ENCODE assay signal across 16 cellular contexts in the genomic region with DNA sequence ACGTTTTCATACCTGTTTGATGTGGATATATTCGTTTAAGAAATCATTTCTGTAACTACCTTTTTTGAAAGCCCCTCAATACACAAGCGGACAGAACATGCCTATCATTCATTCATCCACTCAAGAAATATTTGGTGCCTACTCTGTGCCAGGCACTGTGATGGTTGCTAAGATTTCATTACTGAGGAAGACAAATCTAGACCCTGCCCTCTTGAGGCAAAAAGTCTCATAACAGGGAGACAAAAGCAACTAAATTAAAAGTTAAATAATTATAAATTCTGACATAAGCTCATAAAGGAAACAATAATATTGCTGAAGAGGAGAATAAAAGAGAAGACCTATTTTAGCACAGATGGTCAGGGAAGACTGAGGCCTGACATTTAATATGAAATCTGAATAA.
A peak's percentile ranks its signal among the peaks of the same experiment; 100 is the strongest.
DNase-seq lines count a peak whose midpoint lies in the region; ATAC-seq and TF ChIP-seq lines count a peak whose summit lies in the region.
"Had no signal": no experiment of that assay in that cellular context is flagged by ENCODE, and none has a peak within 500 bp of the region (broad histone marks: within the 10 kb centered on the region; RNA-seq: fewer than 3 reads in every experiment).

No MANE protein-coding gene starts in this region.

- H3F3A ChIP-seq in GM23248 (ENCODE audit: insufficient read depth) = no peaks in the 10 kb centered on the region

- H3K4me2 ChIP-seq in GM23248 (ENCODE audit: unreplicated experiment) = no peak overlapping the region

- CTCF ChIA-PET in CD4-positive, alpha-beta memory T cell (lab: Charles Lee; ENCODE audit: partially characterized antibody) = no interaction called here

- H3K27me3 ChIP-seq in GM23248 (replicated peaks; ENCODE audit: insufficient read depth) = no peaks in the 10 kb centered on the region
- H3K27me3 ChIP-seq in RWPE2 (ENCODE audit: insufficient read depth, poor library complexity, severe bottlenecking) = no peaks in the 10 kb centered on the region
- no peaks in the 10 kb centered on the region for H3K27me3 ChIP-seq in foreskin keratinocyte
- no peaks in the 10 kb centered on the region for H3K27me3 ChIP-seq in CD4-positive, alpha-beta memory T cell (ENCODE audit: insufficient read depth, low read length)
- H3K27me3 ChIP-seq: BLaER1 treated with 17β-estradiol and CSF1 and Interleukin-3, amounts not matched to agents 10 nM and 100 nM; esophagus squamous epithelium; right atrium auricular region had no signal

- DNase-seq in ACHN (peak; percentile 18), GM23248 (peak; percentile 36), RWPE2 (ENCODE audit: low spot score) (no peak), foreskin keratinocyte (no peak), NCI-H1930 (lab: John Stamatoyannopoulos, UW) (no peak)
- DNase-seq in CD4-positive, alpha-beta memory T cell = no peak
- DNase-seq: activated CD4-positive, alpha-beta T cell treated with anti-CD3 and anti-CD28 coated beads, Interleukin-2, amount 50 U/mL, for 1 hour; activated naive CD8-positive, alpha-beta T cell treated with anti-CD3 and anti-CD28 coated beads, Interleukin-2, amount 10 ng/mL, durations not matched to agents 7 days and 5 days; esophagus squamous epithelium; NCI-H1436 had no signal

- H3K4me1 Mint-ChIP-seq in CD4-positive, alpha-beta memory T cell = no peaks in the 10 kb centered on the region
- H3K4me1 Mint-ChIP-seq: activated naive CD8-positive, alpha-beta T cell treated with anti-CD3 and anti-CD28 coated beads, Interleukin-2, amount 10 ng/mL, durations not matched to agents 7 days and 5 days had no signal

- no peaks in the 10 kb centered on the region for H3K27me3 Mint-ChIP-seq in CD4-positive, alpha-beta memory T cell
- H3K27me3 Mint-ChIP-seq: activated naive CD8-positive, alpha-beta T cell treated with anti-CD3 and anti-CD28 coated beads, Interleukin-2, amount 10 ng/mL, durations not matched to agents 7 days and 5 days had no signal

- H3K27ac Mint-ChIP-seq in CD4-positive, alpha-beta memory T cell = no peak overlapping the region
- H3K27ac Mint-ChIP-seq: activated naive CD8-positive, alpha-beta T cell treated with anti-CD3 and anti-CD28 coated beads, Interleukin-2, amount 10 ng/mL, durations not matched to agents 7 days and 5 days had no signal

- no peaks in the 10 kb centered on the region for H3K79me2 ChIP-seq in GM23248 (ENCODE audit: insufficient read depth)

- in situ Hi-C loops in ACHN (cut with HindIII; ENCODE audit: low pct_ligation_motif_present, low pct_unique_long_range_greater_than_20kb, low sequenced_read_pairs) = no loop called here
- in situ Hi-C loops in GM23248 (cut with MboI) = no loop called here

- POLR2A ChIA-PET in CD4-positive, alpha-beta memory T cell (lab: Charles Lee; ENCODE audit: partially characterized antibody) = no interaction called here

- H3K4me3 Mint-ChIP-seq in CD4-positive, alpha-beta memory T cell = no peak overlapping the region
- H3K4me3 Mint-ChIP-seq: activated naive CD8-positive, alpha-beta T cell treated with anti-CD3 and anti-CD28 coated beads, Interleukin-2, amount 10 ng/mL, durations not matched to agents 7 days and 5 days had no signal

- no peaks in the 10 kb centered on the region for H4K20me1 ChIP-seq in GM23248 (ENCODE audit: insufficient read depth)
- H4K20me1 ChIP-seq: BLaER1 treated with 17β-estradiol and CSF1 and Interleukin-3, amounts not matched to agents 10 nM and 100 nM had no signal

- intact Hi-C loops in CD4-positive, alpha-beta memory T cell (cut with micrococcal nuclease) = no loop called here

- H3K36me3 Mint-ChIP-seq in CD4-positive, alpha-beta memory T cell = no peaks in the 10 kb centered on the region
- H3K36me3 Mint-ChIP-seq: activated naive CD8-positive, alpha-beta T cell treated with anti-CD3 and anti-CD28 coated beads, Interleukin-2, amount 10 ng/mL, durations not matched to agents 7 days and 5 days had no signal

- H3K4me3 ChIP-seq in GM23248 (no peak overlapping the region), RWPE2 (ENCODE audit: severe bottlenecking) (no peak overlapping the region)
- no peak overlapping the region for H3K4me3 ChIP-seq in CD4-positive, alpha-beta memory T cell (ENCODE audit: low read length in 2 of 2)
- H3K4me3 ChIP-seq: BLaER1 treated with 17β-estradiol and CSF1 and Interleukin-3, amounts not matched to agents 10 nM and 100 nM; esophagus squamous epithelium; lung; right atrium auricular region had no signal

- H3K4me1 ChIP-seq in GM23248 (ENCODE audit: insufficient read depth) (no peaks in the 10 kb centered on the region), RWPE2 (ENCODE audit: insufficient read depth, poor library complexity, severe bottlenecking) (no peaks in the 10 kb centered on the region), foreskin keratinocyte (no peaks in the 10 kb centered on the region)
- no peaks in the 10 kb centered on the region for H3K4me1 ChIP-seq in CD4-positive, alpha-beta memory T cell (ENCODE audit: insufficient read depth, low read length)
- H3K4me1 ChIP-seq: esophagus squamous epithelium, right atrium auricular region had no signal

- ATAC-seq in RWPE2 (ENCODE audit: low read depth) (0 out of 3 replicates have a peak, but pooled peaks have one; percentile 29), foreskin keratinocyte (peak; percentile 26), HG03175 (IDR thresholded peaks at IDR 0.05; ENCODE audit: unreplicated experiment) (no peak), GM19463 (IDR thresholded peaks at IDR 0.05; ENCODE audit: unreplicated experiment) (no peak)

- H3K36me3 ChIP-seq in GM23248 (ENCODE audit: low read depth) (no peaks in the 10 kb centered on the region), RWPE2 (ENCODE audit: low read depth) (no peaks in the 10 kb centered on the region)
- H3K36me3 ChIP-seq in CD4-positive, alpha-beta memory T cell (ENCODE audit: insufficient read depth, low read length) = no peaks in the 10 kb centered on the region
- H3K36me3 ChIP-seq: BLaER1 treated with 17β-estradiol and CSF1 and Interleukin-3, amounts not matched to agents 10 nM and 100 nM; esophagus squamous epithelium; right atrium auricular region had no signal

- no peaks in the 10 kb centered on the region for H3K9me3 Mint-ChIP-seq in CD4-positive, alpha-beta memory T cell
- H3K9me3 Mint-ChIP-seq: activated naive CD8-positive, alpha-beta T cell treated with anti-CD3 and anti-CD28 coated beads, Interleukin-2, amount 10 ng/mL, durations not matched to agents 7 days and 5 days had no signal

- no peak overlapping the region for H2AFZ ChIP-seq in GM23248

- no peak overlapping the region for H3K9ac ChIP-seq in GM23248
- H3K9ac ChIP-seq: BLaER1 treated with 17β-estradiol and CSF1 and Interleukin-3, amounts not matched to agents 10 nM and 100 nM had no signal

- no peak overlapping the region for H3K27ac ChIP-seq in GM23248
- no peak overlapping the region for H3K27ac ChIP-seq in RWPE2 (ENCODE audit: poor library complexity, severe bottlenecking)
- H3K27ac ChIP-seq in foreskin keratinocyte = no peak overlapping the region
- H3K27ac ChIP-seq in CD4-positive, alpha-beta memory T cell (ENCODE audit: low read depth, low read length) = no peak overlapping the region
- H3K27ac ChIP-seq: BLaER1 treated with 17β-estradiol and CSF1 and Interleukin-3, amounts not matched to agents 10 nM and 100 nM; esophagus squamous epithelium; right atrium auricular region; RWPE1 had no signal

- TF ChIP-seq CTCF in RWPE2 (IDR thresholded peaks at IDR 0.05; ENCODE audit: poor library complexity, severe bottlenecking) (peak; percentile 57), foreskin keratinocyte (conservative IDR thresholded peaks at IDR 0.05) (peak; percentile 57)

- 73 to 78% methylated on average over 3 of the region's 3 CpGs for whole genome bisulfite sequencing in GM23248 (ENCODE audit: low coverage in 1 of 2, low lambda C conversion rate in 2 of 2, missing lambda C conversion rate in 2 of 2), 2 experiments

- no peaks in the 10 kb centered on the region for H3K9me3 ChIP-seq in GM23248 (ENCODE audit: low read depth)
- no peaks in the 10 kb centered on the region for H3K9me3 ChIP-seq in RWPE2 (ENCODE audit: severe bottlenecking)
- no peaks in the 10 kb centered on the region for H3K9me3 ChIP-seq in CD4-positive, alpha-beta memory T cell (ENCODE audit: control insufficient read depth in 1 of 2, low read length in 2 of 2)
- H3K9me3 ChIP-seq: BLaER1 treated with 17β-estradiol and CSF1 and Interleukin-3, amounts not matched to agents 10 nM and 100 nM; esophagus squamous epithelium; right atrium auricular region had no signal

- H3K9me2 ChIP-seq in GM23248 (ENCODE audit: insufficient read depth) = no peaks in the 10 kb centered on the region

Comparison
In these comparisons a context has a peak if more than half of its experiments do, and no peak if none do; other contexts are left out.
1. DNase-seq: peak in ACHN (single experiment) and GM23248 (single experiment); none in RWPE2 (single experiment), foreskin keratinocyte (0 of 2), NCI-H1930 (0 of 2) and CD4-positive, alpha-beta memory T cell (0 of 5).
2. ATAC-seq: peak in RWPE2 (single experiment) and foreskin keratinocyte (single experiment); none in HG03175 (single experiment) and GM19463 (single experiment).